Comparison of ENCODE assay signal across 21 cellular contexts in genomic region chr13:106234656-106235055, GRCh38.
"Had no signal": no experiment of that assay in that cellular context is flagged by ENCODE, and none has a peak within 500 bp of the region (broad histone marks: within the 10 kb centered on the region; RNA-seq: fewer than 3 reads in every experiment).

No MANE protein-coding gene starts in this region.

- H3K9me3 ChIP-seq: gastrocnemius medialis, right lobe of liver, thoracic aorta, upper lobe of right lung had no signal

- DNase-seq: activated CD4-positive, alpha-beta T cell treated with anti-CD3 and anti-CD28 coated beads for 1 hour; activated CD8-positive, alpha-beta memory T cell treated with anti-CD3 and anti-CD28 coated beads for 24 hours; activated CD8-positive, alpha-beta memory T cell treated with anti-CD3 and anti-CD28 coated beads, Interleukin-2, amount 50 U/mL, for 48 hours; activated effector memory CD4-positive, alpha-beta T cell treated with Interleukin-2 at 50 U/mL for 16 hours; activated naive CD4-positive, alpha-beta T cell treated with anti-CD3 and anti-CD28 coated beads, Interleukin-2, amount 10 ng/mL, durations not matched to agents 7 days and 5 days; activated naive CD8-positive, alpha-beta T cell treated with anti-CD3 and anti-CD28 coated beads, Interleukin-2, amount 50 U/mL, for 24 hours; activated T-cell treated with anti-CD3 and anti-CD28 coated beads, Interleukin-2, amount 50 U/mL, for 48 hours; aorta; erythroblast; gastrocnemius medialis; left colon; occipital lobe; right lobe of liver; stimulated activated CD4-positive, alpha-beta T cell treated with anti-CD3 and anti-CD28 coated beads, Interleukin-4, amount 100 ng/mL, for 4 hours; SW 1271; T-helper 2 cell; upper lobe of right lung had no signal

- H3K27me3 ChIP-seq: gastrocnemius medialis, right lobe of liver, upper lobe of right lung had no signal

- H3K4me3 ChIP-seq: coronary artery, gastrocnemius medialis, right lobe of liver, thoracic aorta, upper lobe of right lung had no signal

- FAIRE-seq: endometrium had no signal

- H3K4me1 ChIP-seq: gastrocnemius medialis, right lobe of liver, upper lobe of right lung had no signal

- H3K27ac ChIP-seq: coronary artery, gastrocnemius medialis, right lobe of liver, thoracic aorta, upper lobe of right lung, VCaP had no signal

- H3K36me3 ChIP-seq: gastrocnemius medialis, right lobe of liver, thoracic aorta, upper lobe of right lung had no signal
